Comparison of ENCODE assay signal across 1 cellular context in genomic region chr1:202861420-202862121, GRCh38.
TF ChIP-seq lines count a peak whose summit lies in the region.

No MANE protein-coding gene starts in this region.

TF ChIP-seq in K562, 482 proteins besides CTCF, POLR2A, EP300 and RAD21 (continued from another document and continues in another):
- TF ChIP-seq CGGBP1 (CRISPR knock-in tag; IDR thresholded peaks at IDR 0.05), result no peak
- TF ChIP-seq CBFA2T3 (IDR thresholded peaks at IDR 0.05), result no peak
- TF ChIP-seq ZBTB40 (IDR thresholded peaks at IDR 0.05), result 0 out of 2 replicates have a peak, but pooled peaks have one; percentile 16
- no peak for TF ChIP-seq ZBTB40 (CRISPR knock-in tag; IDR thresholded peaks at IDR 0.05)
- peak; percentile 37; the same call in 1 of the 2 replicates for TF ChIP-seq PML (IDR thresholded peaks at IDR 0.05; ENCODE audit: low read length)
- no peak for TF ChIP-seq ZBTB9 (CRISPR knock-in tag; IDR thresholded peaks at IDR 0.05)
- no peak for TF ChIP-seq ZNF780A (CRISPR knock-in tag; IDR thresholded peaks at IDR 0.05)
- no peak for TF ChIP-seq BMI1 (IDR thresholded peaks at IDR 0.05; ENCODE audit: low read length)
- TF ChIP-seq RNF2 (IDR thresholded peaks at IDR 0.05), result no peak
- TF ChIP-seq ZNF12 (CRISPR knock-in tag; IDR thresholded peaks at IDR 0.05), result no peak
- TF ChIP-seq ZNF830 (CRISPR knock-in tag; IDR thresholded peaks at IDR 0.05), result no peak
- no peak for TF ChIP-seq MCM5 (IDR thresholded peaks at IDR 0.05; ENCODE audit: low read depth)
- TF ChIP-seq ZNF639 (CRISPR knock-in tag; conservative IDR thresholded peaks at IDR 0.05 in 1 of 2, IDR thresholded peaks at IDR 0.05 in 1 of 2), result no peak
- TF ChIP-seq RBM25 (IDR thresholded peaks at IDR 0.05; ENCODE audit: low read depth, low read length, severe bottlenecking), result peak; percentile 92
- no peak for TF ChIP-seq SRSF9 (IDR thresholded peaks at IDR 0.05; ENCODE audit: borderline replicate concordance, low read depth, low read length)
- no peak for TF ChIP-seq MBD1 (CRISPR knock-in tag; IDR thresholded peaks at IDR 0.05)
- TF ChIP-seq TCFL5 (CRISPR knock-in tag; conservative IDR thresholded peaks at IDR 0.05), result no peak
- no peak for TF ChIP-seq ZNF444 (CRISPR knock-in tag; IDR thresholded peaks at IDR 0.05)
- TF ChIP-seq FOXM1 (IDR thresholded peaks at IDR 0.05; ENCODE audit: low read depth), result no peak
- TF ChIP-seq FOXM1 (CRISPR knock-in tag; IDR thresholded peaks at IDR 0.05; ENCODE audit: low read depth), result no peak; the same call in 1 of the 2 replicates
- TF ChIP-seq KDM1A (IDR thresholded peaks at IDR 0.05), result peak in 1 of 2 experiments; percentile 47; a peak in 1 of 4 replicates
- no peak for TF ChIP-seq E2F4 (CRISPR knock-in tag; IDR thresholded peaks at IDR 0.05; ENCODE audit: low read depth)
- TF ChIP-seq NR1H2 (CRISPR knock-in tag; IDR thresholded peaks at IDR 0.05), result no peak
- no peak for TF ChIP-seq ZNF197 (CRISPR knock-in tag; IDR thresholded peaks at IDR 0.05; ENCODE audit: low read depth)
- TF ChIP-seq FOXJ2 (tag; IDR thresholded peaks at IDR 0.05), result no peak
- no peak for TF ChIP-seq RBM39 (optimal IDR thresholded peaks at IDR 0.05; ENCODE audit: low read depth, low read length)
- TF ChIP-seq IRF9 (tag; IDR thresholded peaks at IDR 0.05), result no peak
- TF ChIP-seq ATF3 (IDR thresholded peaks at IDR 0.05), result peak; percentile 69
- no peak for TF ChIP-seq ATF3 (CRISPR knock-in tag; conservative IDR thresholded peaks at IDR 0.05)
- no peak for TF ChIP-seq OTX1 (CRISPR knock-in tag; IDR thresholded peaks at IDR 0.05)
- no peak for TF ChIP-seq ZNF518B (CRISPR knock-in tag; IDR thresholded peaks at IDR 0.05)
- no peak for TF ChIP-seq ARID2 (IDR thresholded peaks at IDR 0.05)
- no peak for TF ChIP-seq PHB2 (IDR thresholded peaks at IDR 0.05; ENCODE audit: low read depth)
- TF ChIP-seq HMGXB4 (CRISPR knock-in tag; IDR thresholded peaks at IDR 0.05), result no peak
- no peak for TF ChIP-seq ZNF79 (CRISPR knock-in tag; IDR thresholded peaks at IDR 0.05; ENCODE audit: low read depth)
- TF ChIP-seq RBFOX2 (IDR thresholded peaks at IDR 0.05; ENCODE audit: low read depth, low read length), result peak; percentile 66
- TF ChIP-seq GABPA (tag; conservative IDR thresholded peaks at IDR 0.05; ENCODE audit: low read depth), result no peak
- TF ChIP-seq HSF4 (CRISPR knock-in tag; IDR thresholded peaks at IDR 0.05; ENCODE audit: borderline replicate concordance), result no peak
- TF ChIP-seq CREBBP (IDR thresholded peaks at IDR 0.05; ENCODE audit: low read depth, low read length), result no peak
